1 cellular context compared by ENCODE assay signal in the genomic region with DNA sequence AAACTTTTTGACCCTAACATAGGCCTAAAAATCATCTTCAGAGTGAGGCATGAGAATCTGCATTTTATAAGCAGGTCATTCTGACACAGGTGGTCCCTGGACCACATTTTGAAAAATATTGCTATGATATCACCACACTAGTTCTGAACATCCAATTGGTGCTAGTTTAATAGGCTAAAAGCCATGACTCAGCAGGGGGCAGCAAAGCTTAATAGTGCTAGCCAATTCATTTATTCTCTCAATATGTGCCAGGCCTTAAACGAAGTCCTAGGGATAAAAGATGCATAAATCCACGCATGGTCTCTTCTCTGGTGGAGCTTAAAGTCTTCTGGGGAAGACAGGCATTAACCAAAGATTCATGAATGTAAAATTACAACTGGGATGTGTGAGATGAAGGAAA.
TF ChIP-seq lines count a peak whose summit lies in the region.

No MANE protein-coding gene starts in this region.

TF ChIP-seq in liver, 16 proteins besides CTCF, POLR2A, EP300 and RAD21 (continued from another document):
- no peak for TF ChIP-seq SP1 (IDR thresholded peaks at IDR 0.05)
- TF ChIP-seq, protein P1, sequence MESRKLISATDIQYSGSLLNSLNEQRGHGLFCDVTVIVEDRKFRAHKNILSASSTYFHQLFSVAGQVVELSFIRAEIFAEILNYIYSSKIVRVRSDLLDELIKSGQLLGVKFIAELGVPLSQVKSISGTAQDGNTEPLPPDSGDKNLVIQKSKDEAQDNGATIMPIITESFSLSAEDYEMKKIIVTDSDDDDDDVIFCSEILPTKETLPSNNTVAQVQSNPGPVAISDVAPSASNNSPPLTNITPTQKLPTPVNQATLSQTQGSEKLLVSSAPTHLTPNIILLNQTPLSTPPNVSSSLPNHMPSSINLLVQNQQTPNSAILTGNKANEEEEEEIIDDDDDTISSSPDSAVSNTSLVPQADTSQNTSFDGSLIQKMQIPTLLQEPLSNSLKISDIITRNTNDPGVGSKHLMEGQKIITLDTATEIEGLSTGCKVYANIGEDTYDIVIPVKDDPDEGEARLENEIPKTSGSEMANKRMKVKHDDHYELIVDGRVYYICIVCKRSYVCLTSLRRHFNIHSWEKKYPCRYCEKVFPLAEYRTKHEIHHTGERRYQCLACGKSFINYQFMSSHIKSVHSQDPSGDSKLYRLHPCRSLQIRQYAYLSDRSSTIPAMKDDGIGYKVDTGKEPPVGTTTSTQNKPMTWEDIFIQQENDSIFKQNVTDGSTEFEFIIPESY (IDR thresholded peaks at IDR 0.05), result no peak
TF ChIP-seq in liver: peak in this region for 0.
